ENCODE assay signal across 11 cellular contexts in the genomic region with DNA sequence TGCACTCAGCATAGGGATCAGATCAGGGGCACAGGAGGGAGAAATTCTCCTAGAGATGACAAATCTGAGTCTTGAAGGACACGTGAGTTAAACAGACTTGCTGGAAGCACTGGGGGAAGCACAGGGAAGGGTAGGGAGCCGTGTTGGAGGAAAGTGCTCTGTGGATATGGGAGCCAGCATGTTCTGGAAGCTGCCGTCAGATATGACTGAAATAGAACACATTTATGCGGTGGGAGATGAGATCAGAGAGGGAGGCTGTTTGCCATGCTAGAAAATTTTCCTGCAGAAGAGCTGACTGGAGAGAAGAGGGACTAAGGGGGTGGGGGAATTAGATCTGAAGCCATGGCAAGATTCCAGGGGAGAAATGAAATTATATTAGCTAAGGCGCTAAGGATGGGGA. TPM values are rescaled to one million over a fixed set of nuclear protein-coding genes. Genes with fewer than 3 reads are reported as not detected.
A peak's percentile ranks its signal among the peaks of the same experiment; 100 is the strongest.
DNase-seq lines count a peak whose midpoint lies in the region; ATAC-seq and TF ChIP-seq lines count a peak whose summit lies in the region.
"Had no signal": no experiment of that assay in that cellular context is flagged by ENCODE, and none has a peak within 500 bp of the region (broad histone marks: within the 10 kb centered on the region; RNA-seq: fewer than 3 reads in every experiment).

No MANE protein-coding gene starts in this region.

- POLR2A ChIA-PET in CD4-positive, alpha-beta T cell (lab: Charles Lee): interaction anchor here (1.0 to 3.0 kb wide), 2 partner anchors 11 to 572 kb away, joined by 3 to 22 read pairs; a partner anchor contains a TSS
- POLR2A ChIA-PET in activated naive CD8-positive, alpha-beta T cell treated with anti-CD3 and anti-CD28 coated beads, Interleukin-2, amount 10 ng/mL, durations not matched to agents 7 days and 5 days (lab: Charles Lee): no interaction called here
- POLR2A ChIA-PET in naive thymus-derived CD8-positive, alpha-beta T cell (lab: Charles Lee): no interaction called here

- H3K4me1 Mint-ChIP-seq in CD4-positive, alpha-beta T cell (ENCODE audit: low read depth): peaks cover 44% of the 10 kb centered on the region
- H3K4me1 Mint-ChIP-seq in activated naive CD8-positive, alpha-beta T cell treated with anti-CD3 and anti-CD28 coated beads, Interleukin-2, amount 10 ng/mL, durations not matched to agents 7 days and 5 days: peaks cover 23% of the 10 kb centered on the region
- peaks cover 22 to 62% (median 47%) of the 10 kb centered on the region in 4 donors for H3K4me1 Mint-ChIP-seq in naive thymus-derived CD8-positive, alpha-beta T cell

- no peak for TF ChIP-seq CTCF in CD4-positive, alpha-beta T cell (IDR thresholded peaks at IDR 0.05)
- TF ChIP-seq CTCF in HFF-Myc (IDR thresholded peaks at IDR 0.05; ENCODE audit: low read depth, low read length, missing control alignments) (no peak), uterus (IDR thresholded peaks at IDR 0.05) (no peak)

- no peaks in the 10 kb centered on the region for H3K27me3 Mint-ChIP-seq in CD4-positive, alpha-beta T cell
- peaks cover under 1% of the 10 kb centered on the region for H3K27me3 Mint-ChIP-seq in activated naive CD8-positive, alpha-beta T cell treated with anti-CD3 and anti-CD28 coated beads, Interleukin-2, amount 10 ng/mL, durations not matched to agents 7 days and 5 days
- H3K27me3 Mint-ChIP-seq in naive thymus-derived CD8-positive, alpha-beta T cell: no peaks in the 10 kb centered on the region

- no peaks in the 10 kb centered on the region for H3K4me1 ChIP-seq in uterus
- peaks cover 17% of the 10 kb centered on the region for H3K4me1 ChIP-seq in effector memory CD4-positive, alpha-beta T cell (ENCODE audit: control insufficient read depth, insufficient read depth, low read length, poor library complexity, severe bottlenecking)

- H3K27ac Mint-ChIP-seq in CD4-positive, alpha-beta T cell: peak overlapping the region; percentile 93
- H3K27ac Mint-ChIP-seq in activated naive CD8-positive, alpha-beta T cell treated with anti-CD3 and anti-CD28 coated beads, Interleukin-2, amount 10 ng/mL, durations not matched to agents 7 days and 5 days: peak overlapping the region; percentile 93
- peak overlapping the region; percentile 70 to 99 (median 98) for H3K27ac Mint-ChIP-seq in naive thymus-derived CD8-positive, alpha-beta T cell

- no peak for ATAC-seq in CD4-positive, alpha-beta T cell (ENCODE audit: poor library complexity)
- ATAC-seq in activated naive CD8-positive, alpha-beta T cell treated with anti-CD3 and anti-CD28 coated beads, Interleukin-2, amount 10 ng/mL, durations not matched to agents 7 days and 5 days (ENCODE audit: low read depth): no peak
- ATAC-seq in naive thymus-derived CD8-positive, alpha-beta T cell: no peak
- no peak for ATAC-seq in GM21381 (IDR thresholded peaks at IDR 0.05; ENCODE audit: unreplicated experiment)

- H3K27ac ChIP-seq in CD4-positive, alpha-beta T cell (ENCODE audit: low read depth, low read length): no peak overlapping the region
- no peak overlapping the region for H3K27ac ChIP-seq in uterus
- H3K27ac ChIP-seq in effector memory CD4-positive, alpha-beta T cell (ENCODE audit: insufficient read depth, low read length, poor library complexity, severe bottlenecking): no peak overlapping the region
- H3K27ac ChIP-seq: ovary had no signal

- no peak for DNase-seq in CD4-positive, alpha-beta T cell
- DNase-seq in HFF-Myc (ENCODE audit: extremely low read depth, low read depth): no peak
- DNase-seq in activated naive CD8-positive, alpha-beta T cell treated with anti-CD3 and anti-CD28 coated beads, Interleukin-2, amount 10 ng/mL, durations not matched to agents 7 days and 5 days: no peak
- no peak for DNase-seq in naive thymus-derived CD8-positive, alpha-beta T cell
- DNase-seq in DMS53 treated with DMSO at 0.1 percent for 48 hours (lab: John Stamatoyannopoulos, UW; ENCODE audit: unreplicated experiment): no peak
- no peak for DNase-seq in uterus
- DNase-seq in effector memory CD4-positive, alpha-beta T cell: no peak
- DNase-seq: DMS79, HCEC 1CT, ovary had no signal

- no peaks in the 10 kb centered on the region for H3K9me3 ChIP-seq in CD4-positive, alpha-beta T cell (ENCODE audit: control insufficient read depth, low read length)
- no peaks in the 10 kb centered on the region for H3K9me3 ChIP-seq in uterus
- H3K9me3 ChIP-seq in effector memory CD4-positive, alpha-beta T cell (ENCODE audit: control insufficient read depth, low read length): no peaks in the 10 kb centered on the region
- H3K9me3 ChIP-seq: ovary had no signal

- H3K9me3 Mint-ChIP-seq in CD4-positive, alpha-beta T cell: no peaks in the 10 kb centered on the region
- peaks cover 1% of the 10 kb centered on the region for H3K9me3 Mint-ChIP-seq in activated naive CD8-positive, alpha-beta T cell treated with anti-CD3 and anti-CD28 coated beads, Interleukin-2, amount 10 ng/mL, durations not matched to agents 7 days and 5 days
- H3K9me3 Mint-ChIP-seq in naive thymus-derived CD8-positive, alpha-beta T cell: no peaks in the 10 kb centered on the region

- H3K36me3 ChIP-seq in uterus: no peaks in the 10 kb centered on the region
- H3K36me3 ChIP-seq in effector memory CD4-positive, alpha-beta T cell (ENCODE audit: control insufficient read depth, insufficient read depth, low read length): peaks cover 27% of the 10 kb centered on the region
- H3K36me3 ChIP-seq: ovary had no signal

- CTCF ChIA-PET in CD4-positive, alpha-beta T cell (lab: Charles Lee): interaction anchor here (1.6 kb wide), 1 partner anchor 10 kb away, joined by 3 read pairs; no protein-coding TSS in a partner anchor

- TF ChIP-seq POLR2A in uterus (IDR thresholded peaks at IDR 0.05): no peak

- H3K4me3 Mint-ChIP-seq in CD4-positive, alpha-beta T cell: peak overlapping the region; percentile 95
- peak overlapping the region; percentile 94 for H3K4me3 Mint-ChIP-seq in activated naive CD8-positive, alpha-beta T cell treated with anti-CD3 and anti-CD28 coated beads, Interleukin-2, amount 10 ng/mL, durations not matched to agents 7 days and 5 days
- H3K4me3 Mint-ChIP-seq in naive thymus-derived CD8-positive, alpha-beta T cell: peak overlapping the region; percentile 95 to 99 (median 99)

- peak overlapping the region; percentile 88 for H3K4me3 ChIP-seq in HFF-Myc (replicated peaks; ENCODE audit: low read depth, low read length)
- no peak overlapping the region for H3K4me3 ChIP-seq in uterus
- no peak overlapping the region for H3K4me3 ChIP-seq in effector memory CD4-positive, alpha-beta T cell (ENCODE audit: insufficient read depth, low read depth, low read length, poor library complexity, severe bottlenecking)

- no peaks in the 10 kb centered on the region for H3K27me3 ChIP-seq in CD4-positive, alpha-beta T cell (ENCODE audit: control insufficient read depth, insufficient read depth, low read length)
- H3K27me3 ChIP-seq in uterus: no peaks in the 10 kb centered on the region
- no peaks in the 10 kb centered on the region for H3K27me3 ChIP-seq in effector memory CD4-positive, alpha-beta T cell (replicated peaks; ENCODE audit: control insufficient read depth, insufficient read depth, low read length, poor library complexity, severe bottlenecking)
- H3K27me3 ChIP-seq: ovary had no signal

- peaks cover 61% of the 10 kb centered on the region for H3K36me3 Mint-ChIP-seq in CD4-positive, alpha-beta T cell (ENCODE audit: low read depth)
- peaks cover 19% of the 10 kb centered on the region for H3K36me3 Mint-ChIP-seq in activated naive CD8-positive, alpha-beta T cell treated with anti-CD3 and anti-CD28 coated beads, Interleukin-2, amount 10 ng/mL, durations not matched to agents 7 days and 5 days
- peaks cover 0 to 43% (median 16%) of the 10 kb centered on the region in 3 donors for H3K36me3 Mint-ChIP-seq in naive thymus-derived CD8-positive, alpha-beta T cell

- intact Hi-C loops in CD4-positive, alpha-beta T cell (cut with DNase I, micrococcal nuclease): loop anchor here in 1 of 2 experiments (5.0 kb wide), 4 partner anchors 78 to 637 kb away; a partner anchor contains a TSS
- intact Hi-C loops in uterus (cut with DNase I; ENCODE audit: low total_unique reads): no loop called here

RNA-seq across cellular contexts. Expression of a gene that starts 1.8 kb away (rescaled TPM):
- 10 to 100 TPM; 19.7 to 22.0 TPM for total RNA-seq in CD4-positive, alpha-beta T cell
- 10 to 100 TPM; 22.6 to 28.7 TPM for total RNA-seq in activated naive CD8-positive, alpha-beta T cell treated with anti-CD3 and anti-CD28 coated beads, Interleukin-2, amount 10 ng/mL, durations not matched to agents 7 days and 5 days
- 10 to 100 TPM; 42.0 to 42.7 TPM for total RNA-seq in naive thymus-derived CD8-positive, alpha-beta T cell
- 10 to 100 TPM; 15.7 to 37.1 (median 21.3) TPM for polyA plus RNA-seq in naive thymus-derived CD8-positive, alpha-beta T cell
- total RNA-seq in uterus: 10 to 100 TPM in 3 of 4 donors, 1 to 10 TPM in 1; 4.9 to 34.6 (median 25.6) TPM
